11 cellular contexts compared by ENCODE assay signal in genomic region chr10:73867126-73867807, GRCh38. TPM values are rescaled to one million over a fixed set of nuclear protein-coding genes. Genes with fewer than 3 reads are reported as not detected.
DNase-seq lines count a peak whose midpoint lies in the region; ATAC-seq and TF ChIP-seq lines count a peak whose summit lies in the region.
"Had no signal": no experiment of that assay in that cellular context is flagged by ENCODE, and none has a peak within 500 bp of the region (broad histone marks: within the 10 kb centered on the region; RNA-seq: fewer than 3 reads in every experiment).

No MANE protein-coding gene starts in this region.

- H3K36me3 ChIP-seq in lower lobe of right lung (peaks cover 41% of the 10 kb centered on the region), tibial artery (peaks cover 15 to 64% (median 36%) of the 10 kb centered on the region in 3 donors), A673 (ENCODE audit: insufficient read depth, low read length, poor library complexity, severe bottlenecking) (peaks cover 7% of the 10 kb centered on the region)

- H3K9me3 ChIP-seq in lower lobe of right lung, result no peaks in the 10 kb centered on the region
- no peaks in the 10 kb centered on the region for H3K9me3 ChIP-seq in tibial artery
- H3K9me3 ChIP-seq in A673 (ENCODE audit: low read depth, low read length, poor library complexity, severe bottlenecking), result no peaks in the 10 kb centered on the region

- POLR2A ChIA-PET in A673 (lab: Charles Lee; ENCODE audit: low non-redundant PET), result no interaction called here

- H3K4me3 ChIP-seq in lower lobe of right lung (no peak overlapping the region), tibial artery (peak overlapping the region; percentile 17 to 35), A673 (ENCODE audit: low read depth, low read length, poor library complexity, severe bottlenecking) (no peak overlapping the region)

- no peak overlapping the region for H3K4me3 Mint-ChIP-seq in activated CD8-positive, alpha-beta memory T cell treated with anti-CD3 and anti-CD28 coated beads, Interleukin-2, amount 10 ng/mL, durations not matched to agents 7 days and 5 days

- TF ChIP-seq CTCF in lower lobe of right lung (IDR thresholded peaks at IDR 0.05) (no peak), tibial artery (IDR thresholded peaks at IDR 0.05) (no peak), A673 (conservative IDR thresholded peaks at IDR 0.05; ENCODE audit: low read depth, low read length) (no peak)

- CTCF ChIA-PET in activated CD8-positive, alpha-beta memory T cell treated with anti-CD3 and anti-CD28 coated beads, Interleukin-2, amount 10 ng/mL, durations not matched to agents 7 days and 5 days (lab: Charles Lee), result interaction anchor here (1.7 to 7.1 kb wide), 2 partner anchors 8 to 12 kb away, joined by 3 to 84 read pairs; no protein-coding TSS in a partner anchor
- CTCF ChIA-PET in A673 (lab: Charles Lee), result no interaction called here

- no peaks in the 10 kb centered on the region for H3K27me3 Mint-ChIP-seq in activated CD8-positive, alpha-beta memory T cell treated with anti-CD3 and anti-CD28 coated beads, Interleukin-2, amount 10 ng/mL, durations not matched to agents 7 days and 5 days

- intact Hi-C loops in lower lobe of right lung (cut with DNase I), result no loop called here
- intact Hi-C loops in tibial artery (cut with DNase I; ENCODE audit: low total_unique reads), result no loop called here
- intact Hi-C loops in A673 (cut with micrococcal nuclease; ENCODE audit: unreplicated experiment), result no loop called here

- BruUV-seq in A673 (replicated peaks; lab: Mats Ljungman, UMichigan), result no TSS peak

- no peak for DNase-seq in activated CD8-positive, alpha-beta memory T cell treated with anti-CD3 and anti-CD28 coated beads, Interleukin-2, amount 10 ng/mL, durations not matched to agents 7 days and 5 days
- DNase-seq in activated CD8-positive, alpha-beta memory T cell treated with anti-CD3 and anti-CD28 coated beads, Interleukin-2, amount 50 U/mL, for 48 hours, result no peak
- no peak for DNase-seq in lower lobe of right lung
- DNase-seq in tibial artery, result peak in 1 of 2 donors; percentile 85
- DNase-seq in A673 (ENCODE audit: low spot score), result no peak
- no peak for DNase-seq in SK-N-DZ (ENCODE audit: low spot score)
- DNase-seq: ACHN, midbrain, NCI-H524 had no signal

- H3K36me3 Mint-ChIP-seq in activated CD8-positive, alpha-beta memory T cell treated with anti-CD3 and anti-CD28 coated beads, Interleukin-2, amount 10 ng/mL, durations not matched to agents 7 days and 5 days, result peaks cover 44% of the 10 kb centered on the region

- H3K4me1 ChIP-seq in lower lobe of right lung (peaks cover 58% of the 10 kb centered on the region), tibial artery (peaks cover 0 to 100% (median 98%) of the 10 kb centered on the region in 4 donors), A673 (ENCODE audit: insufficient read depth, low read length, poor library complexity, severe bottlenecking) (no peaks in the 10 kb centered on the region)

- H3K9me3 Mint-ChIP-seq in activated CD8-positive, alpha-beta memory T cell treated with anti-CD3 and anti-CD28 coated beads, Interleukin-2, amount 10 ng/mL, durations not matched to agents 7 days and 5 days (ENCODE audit: low read depth), result no peaks in the 10 kb centered on the region

- H3K27me3 ChIP-seq in lower lobe of right lung (ENCODE audit: low read depth) (no peaks in the 10 kb centered on the region), tibial artery (no peaks in the 10 kb centered on the region), A673 (replicated peaks; ENCODE audit: insufficient read depth, low read depth, low read length, poor library complexity) (no peaks in the 10 kb centered on the region)

- H3K27ac Mint-ChIP-seq in activated CD8-positive, alpha-beta memory T cell treated with anti-CD3 and anti-CD28 coated beads, Interleukin-2, amount 10 ng/mL, durations not matched to agents 7 days and 5 days, result peak overlapping the region; percentile 95

- H3K27ac ChIP-seq in angular gyrus (ENCODE audit: low read depth, low read length), result peak overlapping the region; percentile 82
- peak overlapping the region; percentile 78 for H3K27ac ChIP-seq in lower lobe of right lung
- peak overlapping the region; percentile 86 to 88 for H3K27ac ChIP-seq in tibial artery
- H3K27ac ChIP-seq in A673 (ENCODE audit: low read depth, low read length, poor library complexity, severe bottlenecking), result no peak overlapping the region

- no peak for ATAC-seq in activated CD8-positive, alpha-beta memory T cell treated with anti-CD3 and anti-CD28 coated beads, Interleukin-2, amount 10 ng/mL, durations not matched to agents 7 days and 5 days
- ATAC-seq in lower lobe of right lung (no peak), HG03139 (IDR thresholded peaks at IDR 0.05; ENCODE audit: unreplicated experiment) (no peak)

- H3K4me1 Mint-ChIP-seq in activated CD8-positive, alpha-beta memory T cell treated with anti-CD3 and anti-CD28 coated beads, Interleukin-2, amount 10 ng/mL, durations not matched to agents 7 days and 5 days, result peaks cover 82% of the 10 kb centered on the region

RNA-seq across cellular contexts. Expression of gene CAMK2G, which starts 7.1 kb away (rescaled TPM):
- total RNA-seq in activated CD8-positive, alpha-beta memory T cell treated with anti-CD3 and anti-CD28 coated beads, Interleukin-2, amount 10 ng/mL, durations not matched to agents 7 days and 5 days, result 10 to 100 TPM; 30.8 to 49.2 TPM
- total RNA-seq in lower lobe of right lung, result 38.4 TPM
- 32.7 and 40.3 TPM in 2 replicates for total RNA-seq in A673 (2021)
- polyA plus RNA-seq in SK-N-DZ (2014; cell fraction: cytosol; rRNA removed), result 50.3 and 68.4 TPM in 2 replicates
- polyA plus RNA-seq in SK-N-DZ (2014; cell fraction: nucleus; rRNA removed), result 118 and 135 TPM in 2 replicates

RNA-seq across cellular contexts. Expression of gene PLAU, which starts 43.7 kb away (rescaled TPM):
- 1 to 10 TPM; 2.2 to 4.8 TPM for total RNA-seq in activated CD8-positive, alpha-beta memory T cell treated with anti-CD3 and anti-CD28 coated beads, Interleukin-2, amount 10 ng/mL, durations not matched to agents 7 days and 5 days
- total RNA-seq in lower lobe of right lung, result 29.0 TPM
- 6.9 and 8.3 TPM in 2 replicates for total RNA-seq in A673 (2021)
- polyA plus RNA-seq in SK-N-DZ (2014; cell fraction: cytosol; rRNA removed), result 0.06 TPM in 1 of 2 replicates, not detected in the other
- polyA plus RNA-seq in SK-N-DZ (2014; cell fraction: nucleus; rRNA removed), result not detected in 2 replicates

RNA-seq across cellular contexts. Expression of gene NDST2, which starts 55.9 kb away (rescaled TPM):
- total RNA-seq in activated CD8-positive, alpha-beta memory T cell treated with anti-CD3 and anti-CD28 coated beads, Interleukin-2, amount 10 ng/mL, durations not matched to agents 7 days and 5 days, result 10 to 100 TPM; 49.4 to 64.5 TPM
- 32.3 TPM for total RNA-seq in lower lobe of right lung
- 23.1 and 28.9 TPM in 2 replicates for total RNA-seq in A673 (2021)
- polyA plus RNA-seq in SK-N-DZ (2014; cell fraction: cytosol; rRNA removed), result 21.1 and 22.4 TPM in 2 replicates
- polyA plus RNA-seq in SK-N-DZ (2014; cell fraction: nucleus; rRNA removed), result 34.4 and 36.5 TPM in 2 replicates

Comparison
In these comparisons a context has a peak if more than half of its experiments do, and no peak if none do; other contexts are left out.
1. H3K4me3 ChIP-seq: peak in tibial artery (2 of 2); none in lower lobe of right lung (single experiment) and A673 (single experiment).